12 cellular contexts compared by ENCODE assay signal in genomic region chr2:26569216-26570082, GRCh38.
"Had no signal": no experiment of that assay in that cellular context is flagged by ENCODE, and none has a peak within 500 bp of the region (broad histone marks: within the 10 kb centered on the region; RNA-seq: fewer than 3 reads in every experiment).

No MANE protein-coding gene starts in this region.

- H3K4me3 Mint-ChIP-seq: activated B cell treated with CpG ODN at 0.5 μM for 24 hours; activated CD4-positive, alpha-beta T cell treated with anti-CD3 and anti-CD28 coated beads, Interleukin-2, amount 10 ng/mL, durations not matched to agents 7 days and 5 days; activated T-cell treated with anti-CD3 and anti-CD28 coated beads, Interleukin-2, amount 50 U/mL, for 72 hours; dendritic cell treated with granulocyte-macrophage colony-stimulating factor and Interleukin-4, amounts not matched to agents 40 ng/mL and 50 ng/mL, for 4 days; memory B cell; nephron progenitor cell had no signal

- H3K27ac Mint-ChIP-seq: activated B cell treated with CpG ODN at 0.5 μM for 24 hours; activated CD4-positive, alpha-beta T cell treated with anti-CD3 and anti-CD28 coated beads, Interleukin-2, amount 10 ng/mL, durations not matched to agents 7 days and 5 days; activated T-cell treated with anti-CD3 and anti-CD28 coated beads, Interleukin-2, amount 50 U/mL, for 72 hours; dendritic cell treated with granulocyte-macrophage colony-stimulating factor and Interleukin-4, amounts not matched to agents 40 ng/mL and 50 ng/mL, for 4 days; memory B cell; nephron progenitor cell had no signal

- DNase-seq: activated B cell treated with CpG ODN at 0.5 μM for 24 hours; activated CD4-positive, alpha-beta T cell treated with anti-CD3 and anti-CD28 coated beads, Interleukin-2, amount 10 ng/mL, durations not matched to agents 7 days and 5 days; activated naive CD4-positive, alpha-beta T cell; activated T-cell treated with anti-CD3 and anti-CD28 coated beads, Interleukin-2, amount 50 U/mL, for 72 hours; adrenal gland; body of pancreas; nephron progenitor cell; stomach had no signal

- H3K4me1 Mint-ChIP-seq: activated B cell treated with CpG ODN at 0.5 μM for 24 hours; activated CD4-positive, alpha-beta T cell treated with anti-CD3 and anti-CD28 coated beads, Interleukin-2, amount 10 ng/mL, durations not matched to agents 7 days and 5 days; memory B cell had no signal

- H3K9me3 Mint-ChIP-seq: activated B cell treated with CpG ODN at 0.5 μM for 24 hours; activated CD4-positive, alpha-beta T cell treated with anti-CD3 and anti-CD28 coated beads, Interleukin-2, amount 10 ng/mL, durations not matched to agents 7 days and 5 days; activated T-cell treated with anti-CD3 and anti-CD28 coated beads, Interleukin-2, amount 50 U/mL, for 72 hours; dendritic cell treated with granulocyte-macrophage colony-stimulating factor and Interleukin-4, amounts not matched to agents 40 ng/mL and 50 ng/mL, for 4 days; memory B cell; nephron progenitor cell had no signal

- ATAC-seq: activated T-cell treated with anti-CD3 and anti-CD28 coated beads, Interleukin-2, amount 50 U/mL, for 72 hours; body of pancreas; left lobe of liver; SK-N-SH treated with all-trans-retinoic acid at 6 μM for 48 hours had no signal
